30 cellular contexts compared by ENCODE assay signal in genomic region chr2:114700440-114700839, GRCh38.
"Had no signal": no experiment of that assay in that cellular context is flagged by ENCODE, and none has a peak within 500 bp of the region (broad histone marks: within the 10 kb centered on the region; RNA-seq: fewer than 3 reads in every experiment).

No MANE protein-coding gene starts in this region.

- H3K4me3 Mint-ChIP-seq: effector memory CD8-positive, alpha-beta T cell; mesothelial cell of epicardium; naive B cell; natural killer cell treated with Interleukin-12 subunit alpha and Interleukin-12 subunit beta and Interleukin-15 and Interleukin-18, amount 100 ng/mL, for 72 hours; neural crest cell; stimulated activated memory B cell treated with anti-CD40 and anti-IgM and Interleukin-4, amounts not matched to agents 10 μg/mL and 1 μg/mL and 100 μg/mL, for 72 hours; type B pancreatic cell had no signal

- ATAC-seq: effector memory CD8-positive, alpha-beta T cell; heart right ventricle; left cardiac atrium; left lung; mucosa of descending colon; natural killer cell treated with Interleukin-12 subunit alpha and Interleukin-12 subunit beta and Interleukin-15 and Interleukin-18, amount 100 ng/mL, for 72 hours; psoas muscle; right cardiac atrium; stimulated activated memory B cell treated with anti-CD40 and anti-IgM and Interleukin-4, amounts not matched to agents 10 μg/mL and 1 μg/mL and 100 μg/mL, for 72 hours; stimulated activated naive CD8-positive, alpha-beta T cell treated with anti-CD3 and anti-CD28 coated beads, Interleukin-15, Interleukin-2, amounts not matched to agents 100 U/mL and 50 U/mL, for 24 hours had no signal

- H3K36me3 Mint-ChIP-seq: mesothelial cell of epicardium; naive B cell; natural killer cell treated with Interleukin-12 subunit alpha and Interleukin-12 subunit beta and Interleukin-15 and Interleukin-18, amount 100 ng/mL, for 72 hours; stimulated activated memory B cell treated with anti-CD40 and anti-IgM and Interleukin-4, amounts not matched to agents 10 μg/mL and 1 μg/mL and 100 μg/mL, for 72 hours; type B pancreatic cell had no signal

- DNase-seq: cortex of kidney; effector memory CD8-positive, alpha-beta T cell; erythroblast; esophagus squamous epithelium; foreskin melanocyte; glutamatergic neuron; heart right ventricle; hippocampal formation; left cardiac atrium; left lung; mesenchymal stem cell; mucosa of descending colon; naive B cell; occipital lobe; ovary; posterior cingulate gyrus; psoas muscle; right cardiac atrium; spleen; stimulated activated CD4-positive, alpha-beta T cell treated with anti-CD3 and anti-CD28 coated beads, Interleukin-4, amount 100 ng/mL, for 4 hours; stimulated activated naive CD8-positive, alpha-beta T cell treated with anti-CD3 and anti-CD28 coated beads, Interleukin-15, Interleukin-2, amounts not matched to agents 100 U/mL and 50 U/mL, for 24 hours; substantia nigra; testis; tibial artery had no signal

- H3K27me3 ChIP-seq: esophagus squamous epithelium, heart right ventricle, left lung, ovary, spleen, testis, tibial artery had no signal

- H3K9me3 Mint-ChIP-seq: mesothelial cell of epicardium; stimulated activated memory B cell treated with anti-CD40 and anti-IgM and Interleukin-4, amounts not matched to agents 10 μg/mL and 1 μg/mL and 100 μg/mL, for 72 hours had no signal

- H3K36me3 ChIP-seq: esophagus squamous epithelium, heart right ventricle, left lung, ovary, spleen, tibial artery had no signal

- H3K9me3 ChIP-seq: esophagus squamous epithelium, left lung, mucosa of descending colon, ovary, psoas muscle, spleen, testis, tibial artery had no signal

- H3K27ac Mint-ChIP-seq: effector memory CD8-positive, alpha-beta T cell; mesothelial cell of epicardium; naive B cell; natural killer cell treated with Interleukin-12 subunit alpha and Interleukin-12 subunit beta and Interleukin-15 and Interleukin-18, amount 100 ng/mL, for 72 hours; stimulated activated memory B cell treated with anti-CD40 and anti-IgM and Interleukin-4, amounts not matched to agents 10 μg/mL and 1 μg/mL and 100 μg/mL, for 72 hours; type B pancreatic cell had no signal

- H3K4me1 Mint-ChIP-seq: mesothelial cell of epicardium; naive B cell; stimulated activated memory B cell treated with anti-CD40 and anti-IgM and Interleukin-4, amounts not matched to agents 10 μg/mL and 1 μg/mL and 100 μg/mL, for 72 hours had no signal

- H3K4me1 ChIP-seq: esophagus squamous epithelium, heart right ventricle, left lung, psoas muscle, spleen, testis, tibial artery had no signal

- H3K4me3 ChIP-seq: esophagus squamous epithelium, heart right ventricle, left lung, mucosa of descending colon, ovary, psoas muscle, skin epidermis, spleen, testis, tibial artery had no signal

- H3K27me3 Mint-ChIP-seq: effector memory CD8-positive, alpha-beta T cell; natural killer cell treated with Interleukin-12 subunit alpha and Interleukin-12 subunit beta and Interleukin-15 and Interleukin-18, amount 100 ng/mL, for 72 hours; stimulated activated memory B cell treated with anti-CD40 and anti-IgM and Interleukin-4, amounts not matched to agents 10 μg/mL and 1 μg/mL and 100 μg/mL, for 72 hours; type B pancreatic cell had no signal

- H3K27ac ChIP-seq: esophagus squamous epithelium, heart right ventricle, left lung, ovary, psoas muscle, skin epidermis, spleen, testis, tibial artery had no signal
